Comparison of ENCODE assay signal across 12 cellular contexts in the genomic region with DNA sequence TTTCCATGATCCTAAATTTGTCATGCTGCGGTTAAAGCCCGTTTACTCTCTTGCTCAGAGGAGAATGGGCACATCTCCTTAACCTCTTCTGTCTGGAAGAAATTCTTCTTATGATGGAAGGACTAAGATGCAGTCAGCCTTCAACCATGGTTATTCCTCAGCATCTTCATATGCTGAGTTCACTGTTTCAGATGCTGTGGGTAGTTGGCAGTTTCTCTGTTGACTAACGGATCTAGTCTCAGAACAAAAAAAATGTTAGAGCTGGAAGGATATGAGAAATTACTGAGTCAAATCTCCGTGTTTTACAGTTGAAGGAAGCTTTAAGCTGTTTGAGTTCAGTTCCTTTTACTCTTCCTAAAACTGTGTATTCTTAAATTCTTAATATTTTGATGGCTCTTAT.
"Had no signal": no experiment of that assay in that cellular context is flagged by ENCODE, and none has a peak within 500 bp of the region (broad histone marks: within the 10 kb centered on the region; RNA-seq: fewer than 3 reads in every experiment).

No MANE protein-coding gene starts in this region.

- H3K27ac ChIP-seq: colonic mucosa, right atrium auricular region, thyroid gland, uterus had no signal

- H3K9me3 ChIP-seq: colonic mucosa, right atrium auricular region, thyroid gland, uterus had no signal

- H3K4me3 Mint-ChIP-seq: activated naive CD4-positive, alpha-beta T cell treated with anti-CD3 and anti-CD28 coated beads for 36 hours; activated T-helper 1 cell treated with anti-CD3 and anti-CD28 coated beads, Interleukin-12 subunit alpha, Interleukin-12 subunit beta, Interleukin-2, Interleukin-4 antibody, amounts not matched to agents 30 ng/mL and 10 ng/mL and 1 ng/mL, durations not matched to agents 14 hours and 24 hours and 36 hours; naive B cell had no signal

- H3K27me3 Mint-ChIP-seq: naive B cell had no signal

- DNase-seq: activated CD8-positive, alpha-beta memory T cell treated with anti-CD3 and anti-CD28 coated beads, Interleukin-2, amount 50 U/mL, for 4 hours; activated naive CD4-positive, alpha-beta T cell treated with anti-CD3 and anti-CD28 coated beads for 36 hours; colonic mucosa; effector CD4-positive, alpha-beta T cell; hippocampal formation; naive B cell; posterior cingulate gyrus; small intestine; thyroid gland; uterus had no signal

- H3K4me1 Mint-ChIP-seq: naive B cell had no signal

- H3K4me3 ChIP-seq: colonic mucosa, right atrium auricular region, thyroid gland, uterus had no signal

- H3K27me3 ChIP-seq: colonic mucosa, right atrium auricular region, thyroid gland, uterus had no signal

- H3K4me1 ChIP-seq: colonic mucosa, right atrium auricular region, thyroid gland, uterus had no signal

- H3K27ac Mint-ChIP-seq: activated naive CD4-positive, alpha-beta T cell treated with anti-CD3 and anti-CD28 coated beads for 36 hours; activated T-helper 1 cell treated with anti-CD3 and anti-CD28 coated beads, Interleukin-12 subunit alpha, Interleukin-12 subunit beta, Interleukin-2, Interleukin-4 antibody, amounts not matched to agents 30 ng/mL and 10 ng/mL and 1 ng/mL, durations not matched to agents 14 hours and 24 hours and 36 hours; naive B cell had no signal

- H3K36me3 ChIP-seq: colonic mucosa, right atrium auricular region, thyroid gland, uterus had no signal
